ENCODE assay signal across 28 cellular contexts in the genomic region with DNA sequence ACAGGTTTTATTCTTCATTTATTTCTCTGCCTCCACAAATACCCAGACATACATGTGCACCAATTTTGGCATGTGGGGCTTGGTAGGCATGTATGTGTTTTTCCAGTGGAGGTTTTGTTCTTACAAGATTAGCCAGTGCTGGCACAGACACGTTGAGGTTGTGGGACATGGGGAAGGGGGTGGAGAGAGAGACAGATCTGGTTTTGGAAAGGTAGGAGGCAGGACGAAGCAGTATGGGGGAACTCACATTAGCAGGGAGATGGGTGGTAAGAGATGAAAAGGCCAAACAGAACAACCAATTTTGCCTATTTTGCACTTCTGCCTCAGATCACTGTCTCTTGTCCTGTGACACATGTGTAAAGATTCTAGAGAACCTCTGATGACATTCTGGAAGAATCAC.
"Had no signal": no experiment of that assay in that cellular context is flagged by ENCODE, and none has a peak within 500 bp of the region (broad histone marks: within the 10 kb centered on the region; RNA-seq: fewer than 3 reads in every experiment).

No MANE protein-coding gene starts in this region.

- H3K27ac ChIP-seq: stomach, suprapubic skin, testis, thoracic aorta, thyroid gland, tibial artery, tibial nerve, transverse colon, upper lobe of left lung, upper lobe of right lung, uterus, vagina had no signal

- ATAC-seq: stimulated activated effector memory CD8-positive, alpha-beta T cell treated with anti-CD3 and anti-CD28 coated beads, Interleukin-12 subunit alpha, Interleukin-12 subunit beta, amount 100 ng/mL, for 72 hours; stimulated activated memory B cell treated with anti-CD40 and anti-IgM and Interleukin-4, amounts not matched to agents 10 μg/mL and 1 μg/mL and 100 μg/mL, for 72 hours; stimulated activated naive B cell treated with anti-CD40 and anti-IgM and Interleukin-4, amounts not matched to agents 10 μg/mL and 1 μg/mL and 100 μg/mL, for 72 hours; stimulated activated naive CD8-positive, alpha-beta T cell treated with anti-CD3 and anti-CD28 coated beads, Interleukin-15, amount 100 ng/mL, for 72 hours; stimulated activated naive CD8-positive, alpha-beta T cell treated with anti-CD3 and anti-CD28 coated beads, Interleukin-15, Interleukin-2, amounts not matched to agents 100 U/mL and 50 U/mL, for 24 hours; upper lobe of right lung had no signal

- H3K4me3 ChIP-seq: stomach, suprapubic skin, testis, thoracic aorta, thyroid gland, tibial artery, tibial nerve, transverse colon, upper lobe of left lung, upper lobe of right lung, uterus, vagina had no signal

- H3K27ac Mint-ChIP-seq: stimulated activated effector memory CD8-positive, alpha-beta T cell treated with anti-CD3 and anti-CD28 coated beads, Interleukin-12 subunit alpha, Interleukin-12 subunit beta, amount 100 ng/mL, for 72 hours; stimulated activated memory B cell treated with anti-CD40 and anti-IgM and Interleukin-4, amounts not matched to agents 10 μg/mL and 1 μg/mL and 100 μg/mL, for 72 hours; stimulated activated naive B cell treated with anti-CD40 and anti-IgM and Interleukin-4, amounts not matched to agents 10 μg/mL and 1 μg/mL and 100 μg/mL, for 72 hours; stimulated activated naive CD8-positive, alpha-beta T cell treated with anti-CD3 and anti-CD28 coated beads, Interleukin-15, amount 100 ng/mL, for 72 hours; stimulated activated naive CD8-positive, alpha-beta T cell treated with anti-CD3 and anti-CD28 coated beads, Interleukin-15, Interleukin-2, amounts not matched to agents 100 ng/mL and 50 ng/mL, for 24 hours; type B pancreatic cell had no signal

- H3K27me3 Mint-ChIP-seq: stimulated activated memory B cell treated with anti-CD40 and anti-IgM and Interleukin-4, amounts not matched to agents 10 μg/mL and 1 μg/mL and 100 μg/mL, for 72 hours had no signal

- H3K4me3 Mint-ChIP-seq: stimulated activated effector memory CD8-positive, alpha-beta T cell treated with anti-CD3 and anti-CD28 coated beads, Interleukin-12 subunit alpha, Interleukin-12 subunit beta, amount 100 ng/mL, for 72 hours; stimulated activated memory B cell treated with anti-CD40 and anti-IgM and Interleukin-4, amounts not matched to agents 10 μg/mL and 1 μg/mL and 100 μg/mL, for 72 hours; stimulated activated naive B cell treated with anti-CD40 and anti-IgM and Interleukin-4, amounts not matched to agents 10 μg/mL and 1 μg/mL and 100 μg/mL, for 72 hours; stimulated activated naive CD8-positive, alpha-beta T cell treated with anti-CD3 and anti-CD28 coated beads, Interleukin-15, amount 100 ng/mL, for 72 hours; stimulated activated naive CD8-positive, alpha-beta T cell treated with anti-CD3 and anti-CD28 coated beads, Interleukin-15, Interleukin-2, amounts not matched to agents 100 ng/mL and 50 ng/mL, for 24 hours; type B pancreatic cell had no signal

- H3K9me3 Mint-ChIP-seq: stimulated activated effector memory CD8-positive, alpha-beta T cell treated with anti-CD3 and anti-CD28 coated beads, Interleukin-12 subunit alpha, Interleukin-12 subunit beta, amount 100 ng/mL, for 72 hours; stimulated activated naive CD8-positive, alpha-beta T cell treated with anti-CD3 and anti-CD28 coated beads, Interleukin-15, amount 100 ng/mL, for 72 hours; stimulated activated naive CD8-positive, alpha-beta T cell treated with anti-CD3 and anti-CD28 coated beads, Interleukin-15, Interleukin-2, amounts not matched to agents 100 ng/mL and 50 ng/mL, for 24 hours; type B pancreatic cell had no signal

- H3K36me3 ChIP-seq: stomach, suprapubic skin, thoracic aorta, thyroid gland, tibial artery, tibial nerve, transverse colon, upper lobe of left lung, upper lobe of right lung, uterus, vagina had no signal

- DNase-seq: stimulated activated CD4-positive, alpha-beta T cell treated with anti-CD3 and anti-CD28 coated beads, Interleukin-2, amount 100 ng/mL, for 48 hours; stimulated activated CD4-positive, alpha-beta T cell treated with anti-CD3 and anti-CD28 coated beads, Interleukin-4, amount 100 ng/mL, for 1 hour; stimulated activated CD4-positive, alpha-beta T cell treated with anti-CD3 and anti-CD28 coated beads, Interleukin-4, amount 100 ng/mL, for 24 hours; stimulated activated CD4-positive, alpha-beta T cell treated with anti-CD3 and anti-CD28 coated beads, Interleukin-4, amount 100 ng/mL, for 4 hours; stimulated activated CD8-positive, alpha-beta memory T cell treated with anti-CD3 and anti-CD28 coated beads, Interleukin-4, amount 100 ng/mL, for 48 hours; stimulated activated naive B cell treated with anti-CD40 and anti-IgM and Interleukin-4, amounts not matched to agents 10 μg/mL and 1 μg/mL and 100 μg/mL, for 72 hours; stimulated activated naive CD4-positive, alpha-beta T cell; stimulated activated naive CD4-positive, alpha-beta T cell treated with Interleukin-2 at 50 U/mL for 16 hours; stimulated activated naive CD8-positive, alpha-beta T cell treated with anti-CD3 and anti-CD28 coated beads, Interleukin-15, amount 100 ng/mL, for 72 hours; stimulated activated naive CD8-positive, alpha-beta T cell treated with anti-CD3 and anti-CD28 coated beads, Interleukin-15, Interleukin-2, amounts not matched to agents 100 U/mL and 50 U/mL, for 24 hours; stomach; substantia nigra; testis; thyroid gland; tibial artery; transverse colon; trophoblast cell; upper lobe of right lung; uterus had no signal

- H3K36me3 Mint-ChIP-seq: stimulated activated effector memory CD8-positive, alpha-beta T cell treated with anti-CD3 and anti-CD28 coated beads, Interleukin-12 subunit alpha, Interleukin-12 subunit beta, amount 100 ng/mL, for 72 hours; stimulated activated memory B cell treated with anti-CD40 and anti-IgM and Interleukin-4, amounts not matched to agents 10 μg/mL and 1 μg/mL and 100 μg/mL, for 72 hours; stimulated activated naive B cell treated with anti-CD40 and anti-IgM and Interleukin-4, amounts not matched to agents 10 μg/mL and 1 μg/mL and 100 μg/mL, for 72 hours; type B pancreatic cell had no signal

- H3K27me3 ChIP-seq: testis, thyroid gland, tibial nerve, transverse colon, upper lobe of left lung, upper lobe of right lung, uterus, vagina had no signal

- H3K4me1 Mint-ChIP-seq: stimulated activated effector memory CD8-positive, alpha-beta T cell treated with anti-CD3 and anti-CD28 coated beads, Interleukin-12 subunit alpha, Interleukin-12 subunit beta, amount 100 ng/mL, for 72 hours; stimulated activated memory B cell treated with anti-CD40 and anti-IgM and Interleukin-4, amounts not matched to agents 10 μg/mL and 1 μg/mL and 100 μg/mL, for 72 hours; stimulated activated naive B cell treated with anti-CD40 and anti-IgM and Interleukin-4, amounts not matched to agents 10 μg/mL and 1 μg/mL and 100 μg/mL, for 72 hours; stimulated activated naive CD8-positive, alpha-beta T cell treated with anti-CD3 and anti-CD28 coated beads, Interleukin-15, amount 100 ng/mL, for 72 hours had no signal

- H3K4me1 ChIP-seq: stomach, suprapubic skin, testis, thyroid gland, tibial artery, tibial nerve, transverse colon, upper lobe of left lung, upper lobe of right lung, uterus, vagina had no signal

- H3K9me3 ChIP-seq: stomach, testis, thoracic aorta, thyroid gland, tibial artery, tibial nerve, transverse colon, upper lobe of left lung, upper lobe of right lung, uterus, vagina had no signal
